Comparison of ENCODE assay signal across 9 cellular contexts in the genomic region with DNA sequence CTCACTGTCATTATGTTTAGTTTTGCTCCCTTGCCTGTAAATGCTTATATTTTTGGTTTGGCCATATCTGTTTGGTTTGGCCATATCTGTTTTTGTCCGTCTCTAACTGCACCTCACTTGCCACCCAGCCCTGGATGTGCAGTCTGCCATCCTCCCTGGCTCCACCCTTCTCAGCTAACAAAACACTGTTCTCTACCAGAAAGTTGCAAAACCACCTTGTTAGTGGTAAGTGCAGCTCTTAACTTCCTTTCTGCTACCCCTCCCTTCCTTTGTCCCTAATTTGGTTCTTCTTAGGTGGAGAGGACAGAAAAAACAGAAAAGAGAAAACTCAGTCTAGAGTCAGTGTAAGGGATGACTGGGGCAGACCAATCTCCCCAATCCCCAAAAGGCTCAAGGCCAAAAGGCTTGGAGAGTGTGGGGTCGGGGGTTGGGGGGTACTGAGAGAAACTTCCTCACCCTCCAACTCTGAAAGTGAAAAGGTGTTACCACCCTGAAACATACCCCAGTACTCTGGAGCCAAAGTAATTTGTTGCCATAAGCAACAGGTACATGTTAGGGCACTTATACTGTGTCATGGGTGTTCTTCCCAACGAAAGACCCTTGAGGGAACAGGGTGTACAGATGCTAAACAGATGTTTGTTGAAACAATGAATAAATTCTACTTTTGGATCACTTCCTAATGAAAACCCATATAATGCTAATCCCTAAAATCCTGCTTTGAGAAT. TPM values are rescaled to one million over a fixed set of nuclear protein-coding genes. Genes with fewer than 3 reads are reported as not detected.
A peak's percentile ranks its signal among the peaks of the same experiment; 100 is the strongest.
DNase-seq lines count a peak whose midpoint lies in the region; ATAC-seq, FAIRE-seq and TF ChIP-seq lines count a peak whose summit lies in the region.
"Had no signal": no experiment of that assay in that cellular context is flagged by ENCODE, and none has a peak within 500 bp of the region (broad histone marks: within the 10 kb centered on the region; RNA-seq: fewer than 3 reads in every experiment).

No MANE protein-coding gene starts in this region.

- H3K4me3 ChIP-seq in Jurkat, Clone E6-1 (ENCODE audit: low read length) = peak overlapping the region; percentile 10

- no peaks in the 10 kb centered on the region for H3K9me3 Mint-ChIP-seq in activated T-cell treated with anti-CD3 and anti-CD28 coated beads, Interleukin-2, amount 50 U/mL, for 24 hours
- H3K9me3 Mint-ChIP-seq in natural killer cell treated with Interleukin-12 subunit alpha and Interleukin-12 subunit beta and Interleukin-15 and Interleukin-18, amount 100 ng/mL, for 72 hours = no peaks in the 10 kb centered on the region

- peak; percentile 51 for ATAC-seq in GM18868 (IDR thresholded peaks at IDR 0.05; ENCODE audit: unreplicated experiment)
- peak; percentile 81 to 82 for ATAC-seq in natural killer cell treated with Interleukin-12 subunit alpha and Interleukin-12 subunit beta and Interleukin-15 and Interleukin-18, amount 100 ng/mL, for 72 hours
- ATAC-seq: left lobe of liver had no signal

- H3K36me3 Mint-ChIP-seq in activated T-cell treated with anti-CD3 and anti-CD28 coated beads, Interleukin-2, amount 50 U/mL, for 24 hours (ENCODE audit: low read depth) = peaks cover 49% of the 10 kb centered on the region
- peaks cover 23% of the 10 kb centered on the region for H3K36me3 Mint-ChIP-seq in natural killer cell treated with Interleukin-12 subunit alpha and Interleukin-12 subunit beta and Interleukin-15 and Interleukin-18, amount 100 ng/mL, for 72 hours

- peak overlapping the region; percentile 4 for H3K4me3 Mint-ChIP-seq in activated T-cell treated with anti-CD3 and anti-CD28 coated beads, Interleukin-2, amount 50 U/mL, for 24 hours
- H3K4me3 Mint-ChIP-seq in natural killer cell treated with Interleukin-12 subunit alpha and Interleukin-12 subunit beta and Interleukin-15 and Interleukin-18, amount 100 ng/mL, for 72 hours = peak overlapping the region; percentile 93

- no peaks in the 10 kb centered on the region for H3K27me3 Mint-ChIP-seq in activated T-cell treated with anti-CD3 and anti-CD28 coated beads, Interleukin-2, amount 50 U/mL, for 24 hours
- H3K27me3 Mint-ChIP-seq in natural killer cell treated with Interleukin-12 subunit alpha and Interleukin-12 subunit beta and Interleukin-15 and Interleukin-18, amount 100 ng/mL, for 72 hours = no peaks in the 10 kb centered on the region

- H3K4me1 Mint-ChIP-seq in activated T-cell treated with anti-CD3 and anti-CD28 coated beads, Interleukin-2, amount 50 U/mL, for 24 hours (ENCODE audit: low read depth) = peaks cover 69% of the 10 kb centered on the region
- H3K4me1 Mint-ChIP-seq in natural killer cell treated with Interleukin-12 subunit alpha and Interleukin-12 subunit beta and Interleukin-15 and Interleukin-18, amount 100 ng/mL, for 72 hours (ENCODE audit: low read depth in 2 of 2) = peaks cover 57 to 75% of the 10 kb centered on the region in 2 donors

- DNase-seq in Jurkat, Clone E6-1 (ENCODE audit: low read depth, low spot score) = peak; percentile 86
- DNase-seq in activated T-cell treated with anti-CD3 and anti-CD28 coated beads, Interleukin-2, amount 50 U/mL, for 24 hours = no peak
- DNase-seq in natural killer cell treated with Interleukin-12 subunit alpha and Interleukin-12 subunit beta and Interleukin-15 and Interleukin-18, amount 100 ng/mL, for 72 hours (ENCODE audit: low spot score) = peak; percentile 65
- DNase-seq in iPS-NIHi11 (ENCODE audit: low spot score) (no peak), SK-N-DZ (ENCODE audit: low spot score) (no peak), D721Med (ENCODE audit: insufficient read length, low spot score) (no peak)
- DNase-seq: NCI-H82 had no signal

- TF ChIP-seq CTCF in D721Med (IDR thresholded peaks at IDR 0.05; ENCODE audit: insufficient read depth, missing control alignments) = no peak

- no peak for FAIRE-seq in D721Med (lab: Jason Lieb, UNC)

- H3K27ac Mint-ChIP-seq in activated T-cell treated with anti-CD3 and anti-CD28 coated beads, Interleukin-2, amount 50 U/mL, for 24 hours = peak overlapping the region; percentile 90
- peak overlapping the region; percentile 95 to 97 for H3K27ac Mint-ChIP-seq in natural killer cell treated with Interleukin-12 subunit alpha and Interleukin-12 subunit beta and Interleukin-15 and Interleukin-18, amount 100 ng/mL, for 72 hours

RNA-seq across cellular contexts. Expression of a gene that starts 5.0 kb away (rescaled TPM):
- 27.8 TPM for polyA plus RNA-seq in Jurkat, Clone E6-1 (2012; ENCODE audit: insufficient read depth, insufficient read length)
- 100 to 1,000 TPM in 1 of 2 donors, 10 to 100 TPM in 1; 93.6 to 115 TPM for total RNA-seq in natural killer cell treated with Interleukin-12 subunit alpha and Interleukin-12 subunit beta and Interleukin-15 and Interleukin-18, amount 100 ng/mL, for 72 hours
- polyA plus RNA-seq in SK-N-DZ (2014; cell fraction: cytosol; rRNA removed) = not detected in 2 replicates
- polyA plus RNA-seq in SK-N-DZ (2014; cell fraction: nucleus; rRNA removed) = not detected in 2 replicates

RNA-seq across cellular contexts. Expression of a gene that starts 27.5 kb away (rescaled TPM):
- polyA plus RNA-seq in Jurkat, Clone E6-1 (2012; ENCODE audit: insufficient read depth, insufficient read length) = not detected
- under 1 TPM in 1 of 2 donors, not detected in 1; 0.31 TPM for total RNA-seq in natural killer cell treated with Interleukin-12 subunit alpha and Interleukin-12 subunit beta and Interleukin-15 and Interleukin-18, amount 100 ng/mL, for 72 hours
- not detected in 2 replicates for polyA plus RNA-seq in SK-N-DZ (2014; cell fraction: cytosol; rRNA removed)
- polyA plus RNA-seq in SK-N-DZ (2014; cell fraction: nucleus; rRNA removed) = not detected in 2 replicates
- total RNA-seq: left lobe of liver had no signal

RNA-seq across cellular contexts. Expression of a gene that starts 48.8 kb away (rescaled TPM):
- 22.3 TPM for polyA plus RNA-seq in Jurkat, Clone E6-1 (2012; ENCODE audit: insufficient read depth, insufficient read length)
- 10 to 100 TPM in 1 of 2 donors, 1 to 10 TPM in 1; 3.8 to 11.5 TPM for total RNA-seq in natural killer cell treated with Interleukin-12 subunit alpha and Interleukin-12 subunit beta and Interleukin-15 and Interleukin-18, amount 100 ng/mL, for 72 hours
- 1.5 and 3.0 TPM in 2 replicates for polyA plus RNA-seq in SK-N-DZ (2014; cell fraction: cytosol; rRNA removed)
- 0.62 and 2.8 TPM in 2 replicates for polyA plus RNA-seq in SK-N-DZ (2014; cell fraction: nucleus; rRNA removed)

Comparison
In these comparisons a context has a peak if more than half of its experiments do, and no peak if none do; other contexts are left out.
1. DNase-seq: peak in Jurkat, Clone E6-1 (single experiment) and natural killer cell treated with Interleukin-12 subunit alpha and Interleukin-12 subunit beta and Interleukin-15 and Interleukin-18, amount 100 ng/mL, for 72 hours (single experiment); none in activated T-cell treated with anti-CD3 and anti-CD28 coated beads, Interleukin-2, amount 50 U/mL, for 24 hours (single experiment), iPS-NIHi11 (single experiment), SK-N-DZ (single experiment) and D721Med (single experiment).